ENCODE assay signal across 13 cellular contexts in genomic region chr9:120942186-120943001, GRCh38. TPM values are rescaled to one million over a fixed set of nuclear protein-coding genes. Genes with fewer than 3 reads are reported as not detected.
A peak's percentile ranks its signal among the peaks of the same experiment; 100 is the strongest.
DNase-seq lines count a peak whose midpoint lies in the region; ATAC-seq and TF ChIP-seq lines count a peak whose summit lies in the region.
"Had no signal": no experiment of that assay in that cellular context is flagged by ENCODE, and none has a peak within 500 bp of the region (broad histone marks: within the 10 kb centered on the region; RNA-seq: fewer than 3 reads in every experiment).

No MANE protein-coding gene starts in this region.

- TF ChIP-seq RAD21 in SK-N-SH (IDR thresholded peaks at IDR 0.05; ENCODE audit: low read length) = no peak

- H3K27ac ChIP-seq in SK-N-SH (ENCODE audit: low read depth in 2 of 2, low read length in 1 of 2) = no peak overlapping the region; a peak in 1 of 4 replicates
- H3K27ac ChIP-seq in upper lobe of right lung = peak overlapping the region; percentile 73
- H3K27ac ChIP-seq in foreskin keratinocyte = no peak overlapping the region

- H3K4me1 Mint-ChIP-seq in nephron = peaks cover 58% of the 10 kb centered on the region

- peak; percentile 79 for ATAC-seq in upper lobe of right lung
- ATAC-seq in GM18909 (IDR thresholded peaks at IDR 0.05; ENCODE audit: poor library complexity, unreplicated experiment) = no peak
- ATAC-seq in HG03571 (IDR thresholded peaks at IDR 0.05; ENCODE audit: unreplicated experiment) = no peak
- no peak for ATAC-seq in foreskin keratinocyte
- ATAC-seq: activated T-cell treated with anti-CD3 and anti-CD28 coated beads, Interleukin-2, amount 50 U/mL, for 72 hours; stimulated activated naive CD8-positive, alpha-beta T cell treated with anti-CD3 and anti-CD28 coated beads, Interleukin-15, Interleukin-2, amounts not matched to agents 100 U/mL and 50 U/mL, for 24 hours had no signal

- H4K20me1 ChIP-seq in SK-N-SH (ENCODE audit: insufficient read depth) = no peaks in the 10 kb centered on the region

- DNase-seq in SK-N-SH (no peak), fibroblast of the aortic adventitia (ENCODE audit: low read depth) (peak; percentile 58), upper lobe of right lung (no peak), foreskin keratinocyte (no peak)
- DNase-seq: activated B cell treated with CpG ODN at 0.5 μM for 24 hours; activated T-cell treated with anti-CD3 and anti-CD28 coated beads, Interleukin-2, amount 50 U/mL, for 72 hours; central memory CD4-positive, alpha-beta T cell; NCI-H1436 treated with DMSO at 0.1 percent for 48 hours; RPMI8226; stimulated activated naive CD8-positive, alpha-beta T cell treated with anti-CD3 and anti-CD28 coated beads, Interleukin-15, Interleukin-2, amounts not matched to agents 100 U/mL and 50 U/mL, for 24 hours had no signal

- no peak for TF ChIP-seq EP300 in SK-N-SH (IDR thresholded peaks at IDR 0.05; ENCODE audit: borderline replicate concordance in 1 of 2, low read depth in 1 of 2, low read length in 1 of 2)

- intact Hi-C loops in upper lobe of right lung (cut with DNase I) = no loop called here

- H3K27me3 ChIP-seq in SK-N-SH (ENCODE audit: insufficient read depth) = no peaks in the 10 kb centered on the region
- H3K27me3 ChIP-seq in upper lobe of right lung = no peaks in the 10 kb centered on the region
- no peaks in the 10 kb centered on the region for H3K27me3 ChIP-seq in foreskin keratinocyte

- POLR2A ChIA-PET in SK-N-SH (lab: Yijun Ruan, JAX) = no interaction called here

- H3K79me2 ChIP-seq in SK-N-SH (ENCODE audit: insufficient read depth) = no peaks in the 10 kb centered on the region

- H3K4me2 ChIP-seq in SK-N-SH = peak overlapping the region; percentile 13; the same call in 1 of the 2 replicates

- H3K36me3 ChIP-seq in SK-N-SH (replicated peaks in 1 of 2; ENCODE audit: control insufficient read depth in 1 of 2, insufficient read depth in 2 of 2, low read length in 1 of 2) = no peaks in the 10 kb centered on the region
- H3K36me3 ChIP-seq in upper lobe of right lung = no peaks in the 10 kb centered on the region

- no peaks in the 10 kb centered on the region for H3K9me2 ChIP-seq in SK-N-SH

- no peaks in the 10 kb centered on the region for H3K36me3 Mint-ChIP-seq in nephron (ENCODE audit: low read depth)

- WGBS in SK-N-SH (ENCODE audit: low lambda C conversion rate) = 62% methylated on average over 5 of the region's 8 CpGs

- no peak overlapping the region for H3K4me3 Mint-ChIP-seq in nephron
- H3K4me3 Mint-ChIP-seq: activated B cell treated with CpG ODN at 0.5 μM for 24 hours; activated T-cell treated with anti-CD3 and anti-CD28 coated beads, Interleukin-2, amount 50 U/mL, for 72 hours had no signal

- H3K4me3 ChIP-seq in SK-N-SH (ENCODE audit: low read depth in 2 of 2, low read length in 1 of 2) = no peak overlapping the region
- H3K4me3 ChIP-seq in fibroblast of the aortic adventitia (ENCODE audit: low read depth, low read length) = no peak overlapping the region
- no peak overlapping the region for H3K4me3 ChIP-seq in upper lobe of right lung

- H3K9ac ChIP-seq in SK-N-SH = no peak overlapping the region

- H3K27ac Mint-ChIP-seq in nephron = peak overlapping the region; percentile 23 to 72 (median 69)
- H3K27ac Mint-ChIP-seq: activated B cell treated with CpG ODN at 0.5 μM for 24 hours; activated T-cell treated with anti-CD3 and anti-CD28 coated beads, Interleukin-2, amount 50 U/mL, for 72 hours had no signal

- H3K27me3 Mint-ChIP-seq in nephron (ENCODE audit: low read depth) = no peaks in the 10 kb centered on the region
- H3K27me3 Mint-ChIP-seq: activated B cell treated with CpG ODN at 0.5 μM for 24 hours had no signal

- H3K4me1 ChIP-seq in SK-N-SH (ENCODE audit: control insufficient read depth in 1 of 2, insufficient read depth in 2 of 2, low read depth in 1 of 2, low read length in 1 of 2) (peaks cover 6 to 17% of the 10 kb centered on the region in 2 experiments; a peak in 3 of 4 replicates), upper lobe of right lung (peaks cover 37% of the 10 kb centered on the region), foreskin keratinocyte (peaks cover 29% of the 10 kb centered on the region)

- H2AFZ ChIP-seq in SK-N-SH (ENCODE audit: low read depth) = no peak overlapping the region

- H3K9me3 ChIP-seq in SK-N-SH (no peaks in the 10 kb centered on the region), upper lobe of right lung (no peaks in the 10 kb centered on the region)

- TF ChIP-seq CTCF in SK-N-SH (IDR thresholded peaks at IDR 0.05) (no peak), fibroblast of the aortic adventitia (IDR thresholded peaks at IDR 0.05; ENCODE audit: insufficient read depth, low read length) (no peak), nephron (IDR thresholded peaks at IDR 0.05; ENCODE audit: unreplicated experiment in 3 of 3) (no peak), upper lobe of right lung (IDR thresholded peaks at IDR 0.05) (no peak), foreskin keratinocyte (conservative IDR thresholded peaks at IDR 0.05) (no peak)

- H3K9me3 Mint-ChIP-seq in nephron = no peaks in the 10 kb centered on the region
- H3K9me3 Mint-ChIP-seq: activated T-cell treated with anti-CD3 and anti-CD28 coated beads, Interleukin-2, amount 50 U/mL, for 72 hours had no signal

- CTCF ChIA-PET in SK-N-SH (lab: Yijun Ruan, JAX) = interaction anchor here (1.1 kb wide), 1 partner anchor 11 kb away, joined by 3 read pairs; no protein-coding TSS in a partner anchor

- peaks cover 11% of the 10 kb centered on the region for H3F3A ChIP-seq in SK-N-SH (replicated peaks; ENCODE audit: insufficient read depth)

TF ChIP-seq in SK-N-SH, 30 proteins besides CTCF, POLR2A, EP300 and RAD21 (continues in another document):
- TF ChIP-seq JUND (IDR thresholded peaks at IDR 0.05) (peak; percentile 31; the same call in 1 of the 2 replicates), REST (IDR thresholded peaks at IDR 0.05; ENCODE audit: low read depth, low read length) (peak; percentile 55; the same call in 1 of the 2 replicates), MXI1 (IDR thresholded peaks at IDR 0.05; ENCODE audit: low read depth, low read length) (no peak), NFIC (IDR thresholded peaks at IDR 0.05; ENCODE audit: borderline replicate concordance) (peak; percentile 77), PBX3 (IDR thresholded peaks at IDR 0.05) (peak; percentile 50), TEAD4 (IDR thresholded peaks at IDR 0.05; ENCODE audit: borderline replicate concordance, insufficient read depth) (peak; percentile 58; the same call in 1 of the 2 replicates), ZBTB33 (IDR thresholded peaks at IDR 0.05; ENCODE audit: borderline replicate concordance, low read depth) (no peak), MEF2A (IDR thresholded peaks at IDR 0.05; ENCODE audit: borderline replicate concordance, low read depth) (no peak)

RNA-seq across cellular contexts. Expression of gene TRAF1, which starts 15.8 kb away (rescaled TPM):
- polyA plus RNA-seq in SK-N-SH (2012; rRNA removed) (1.2 and 1.5 TPM in 2 replicates), foreskin keratinocyte (0.56 and 0.78 TPM in 2 replicates)
- 0.54 and 0.84 TPM in 2 replicates for polyA plus RNA-seq in SK-N-SH (2012; cell fraction: cytosol; rRNA removed)
- polyA plus RNA-seq in SK-N-SH (2012; cell fraction: nucleus; rRNA removed) = 3.0 and 3.6 TPM in 2 replicates
- total RNA-seq in fibroblast of the aortic adventitia (ENCODE audit: low replicate concordance) (1.8 and 8.5 TPM in 2 replicates), upper lobe of right lung (6.0 TPM), foreskin keratinocyte (0.78 and 0.99 TPM in 2 replicates)
